In genomic region chr6:17905611-17906592, GRCh38 we compare ENCODE assay signal across 17 cellular contexts.
DNase-seq lines count a peak whose midpoint lies in the region; ATAC-seq and TF ChIP-seq lines count a peak whose summit lies in the region.
"Had no signal": no experiment of that assay in that cellular context is flagged by ENCODE, and none has a peak within 500 bp of the region (broad histone marks: within the 10 kb centered on the region; RNA-seq: fewer than 3 reads in every experiment).

No MANE protein-coding gene starts in this region.

- H3K4me1 ChIP-seq in GM23248 (ENCODE audit: insufficient read depth) (peaks cover 70% of the 10 kb centered on the region), adipocyte (ENCODE audit: control insufficient read depth, insufficient read depth, low read length) (peaks cover 65% of the 10 kb centered on the region), smooth muscle cell (ENCODE audit: low read depth) (peaks cover 8% of the 10 kb centered on the region)

- H3K4me3 ChIP-seq in GM23248 (peak overlapping the region; percentile 18; the same call in 1 of the 2 replicates), adipocyte (ENCODE audit: low read length) (no peak overlapping the region), fibroblast of villous mesenchyme (ENCODE audit: low read depth, low read length) (no peak overlapping the region), smooth muscle cell (no peak overlapping the region)
- H3K4me3 ChIP-seq: esophagus muscularis mucosa, GM12878 had no signal

- H3K9me3 Mint-ChIP-seq in activated CD4-positive, alpha-beta memory T cell treated with anti-CD3 and anti-CD28 coated beads for 36 hours = no peaks in the 10 kb centered on the region

- H3K9me3 ChIP-seq in GM23248 (ENCODE audit: low read depth) (no peaks in the 10 kb centered on the region), adipocyte (ENCODE audit: control insufficient read depth, low read length) (no peaks in the 10 kb centered on the region), smooth muscle cell (replicated peaks; ENCODE audit: low read depth) (no peaks in the 10 kb centered on the region)
- H3K9me3 ChIP-seq: esophagus muscularis mucosa had no signal

- H3K4me1 Mint-ChIP-seq in activated CD4-positive, alpha-beta memory T cell treated with anti-CD3 and anti-CD28 coated beads for 36 hours (ENCODE audit: low read depth) = peaks cover 4% of the 10 kb centered on the region

- 89 to 96% methylated on average over 2 of the region's 2 CpGs for WGBS in GM23248 (ENCODE audit: low coverage in 1 of 2, low lambda C conversion rate in 2 of 2, missing lambda C conversion rate in 2 of 2), 2 experiments
- whole genome bisulfite sequencing in smooth muscle cell (ENCODE audit: low lambda C conversion rate) = 96% methylated on average over 2 of the region's 2 CpGs

- H3F3A ChIP-seq in GM23248 (ENCODE audit: insufficient read depth) (peaks cover 67% of the 10 kb centered on the region), smooth muscle cell (ENCODE audit: low read depth) (peaks cover 10% of the 10 kb centered on the region)

- DNase-seq in GM23248 (peak; percentile 89), adipocyte (ENCODE audit: low read depth) (peak; percentile 75), fibroblast of villous mesenchyme (ENCODE audit: low read depth) (peak; percentile 58), smooth muscle cell (lab: John Stamatoyannopoulos, UW; ENCODE audit: unreplicated experiment) (no peak)
- DNase-seq in stimulated activated CD4-positive, alpha-beta T cell treated with anti-CD3 and anti-CD28 coated beads, Interleukin-1b, Interleukin-23, amount 100 ng/mL, for 48 hours = no peak
- DNase-seq in activated CD4-positive, alpha-beta memory T cell treated with anti-CD3 and anti-CD28 coated beads for 36 hours = no peak
- DNase-seq in activated CD8-positive, alpha-beta memory T cell treated with anti-CD3 and anti-CD28 coated beads, Interleukin-2, amount 50 U/mL, for 48 hours = no peak
- DNase-seq: activated T-cell treated with anti-CD3 and anti-CD28 coated beads, Interleukin-2, amount 50 U/mL, for 1 hour; NCI-H345; nucleus accumbens; stimulated activated CD4-positive, alpha-beta T cell treated with anti-CD3 and anti-CD28 coated beads, Interleukin-2, amount 100 ng/mL, for 48 hours; stimulated activated naive CD8-positive, alpha-beta T cell treated with anti-CD3 and anti-CD28 coated beads, Interleukin-15, Interleukin-2, amounts not matched to agents 100 U/mL and 50 U/mL, for 24 hours had no signal

- POLR2A ChIA-PET in activated CD4-positive, alpha-beta memory T cell treated with anti-CD3 and anti-CD28 coated beads for 36 hours (lab: Charles Lee) = no interaction called here

- peak overlapping the region; percentile 73 for H3K4me2 ChIP-seq in GM23248 (ENCODE audit: unreplicated experiment)
- peak overlapping the region; percentile 7 for H3K4me2 ChIP-seq in smooth muscle cell

- H3K27me3 Mint-ChIP-seq in activated CD4-positive, alpha-beta memory T cell treated with anti-CD3 and anti-CD28 coated beads for 36 hours = peaks cover 10% of the 10 kb centered on the region
- H3K27me3 Mint-ChIP-seq: brain had no signal

- peak overlapping the region; percentile 99 for H3K27ac ChIP-seq in GM23248
- H3K27ac ChIP-seq in smooth muscle cell (ENCODE audit: low read depth) = peak overlapping the region; percentile 91

- H4K20me1 ChIP-seq in GM23248 (ENCODE audit: insufficient read depth) (no peaks in the 10 kb centered on the region), smooth muscle cell (ENCODE audit: low read depth) (no peaks in the 10 kb centered on the region)

- H3K27ac Mint-ChIP-seq in activated CD4-positive, alpha-beta memory T cell treated with anti-CD3 and anti-CD28 coated beads for 36 hours = no peak overlapping the region
- H3K27ac Mint-ChIP-seq: brain had no signal

- H3K79me2 ChIP-seq in GM23248 (ENCODE audit: insufficient read depth) (peaks cover 73% of the 10 kb centered on the region), smooth muscle cell (ENCODE audit: low read depth) (peaks cover 60% of the 10 kb centered on the region)

- no peak overlapping the region for H3K4me3 Mint-ChIP-seq in activated CD4-positive, alpha-beta memory T cell treated with anti-CD3 and anti-CD28 coated beads for 36 hours
- H3K4me3 Mint-ChIP-seq: brain had no signal

- in situ Hi-C loops in GM23248 (cut with MboI) = no loop called here

- H3K9me2 ChIP-seq in GM23248 (ENCODE audit: insufficient read depth) = no peaks in the 10 kb centered on the region

- no peak for ATAC-seq in HG02571 (IDR thresholded peaks at IDR 0.05; ENCODE audit: unreplicated experiment)
- ATAC-seq: GM12878; left lobe of liver; stimulated activated naive CD8-positive, alpha-beta T cell treated with anti-CD3 and anti-CD28 coated beads, Interleukin-15, Interleukin-2, amounts not matched to agents 100 U/mL and 50 U/mL, for 24 hours had no signal

- H3K9ac ChIP-seq in GM23248 (peak overlapping the region; percentile 73), adipocyte (ENCODE audit: low read length) (peak overlapping the region; percentile 6), smooth muscle cell (ENCODE audit: low read depth) (peak overlapping the region; percentile 34)

- H2AFZ ChIP-seq in GM23248 (no peak overlapping the region), smooth muscle cell (ENCODE audit: low read depth) (no peak overlapping the region)

- no peaks in the 10 kb centered on the region for H3K36me3 Mint-ChIP-seq in activated CD4-positive, alpha-beta memory T cell treated with anti-CD3 and anti-CD28 coated beads for 36 hours

- CTCF ChIA-PET in activated CD4-positive, alpha-beta memory T cell treated with anti-CD3 and anti-CD28 coated beads for 36 hours (lab: Charles Lee) = no interaction called here

- intact Hi-C loops in activated CD4-positive, alpha-beta memory T cell treated with anti-CD3 and anti-CD28 coated beads for 36 hours (cut with micrococcal nuclease) = no loop called here

- H3K27me3 ChIP-seq in GM23248 (replicated peaks; ENCODE audit: insufficient read depth) (no peaks in the 10 kb centered on the region), adipocyte (replicated peaks; ENCODE audit: control insufficient read depth, insufficient read depth, low read length) (no peaks in the 10 kb centered on the region), smooth muscle cell (ENCODE audit: low read depth) (no peaks in the 10 kb centered on the region)
- H3K27me3 ChIP-seq: esophagus muscularis mucosa had no signal

- H3K36me3 ChIP-seq in GM23248 (ENCODE audit: low read depth) = no peaks in the 10 kb centered on the region
- no peaks in the 10 kb centered on the region for H3K36me3 ChIP-seq in adipocyte (ENCODE audit: control insufficient read depth, insufficient read depth, low read length, severe bottlenecking)
- H3K36me3 ChIP-seq in smooth muscle cell (ENCODE audit: low read depth) = no peaks in the 10 kb centered on the region
- H3K36me3 ChIP-seq: esophagus muscularis mucosa had no signal

- TF ChIP-seq CTCF in fibroblast of villous mesenchyme (IDR thresholded peaks at IDR 0.05; ENCODE audit: insufficient read depth, low read depth, low read length) = no peak
- no peak for TF ChIP-seq CTCF in smooth muscle cell (IDR thresholded peaks at IDR 0.05; ENCODE audit: borderline replicate concordance, insufficient read depth, poor library complexity, severe bottlenecking)

Comparison
In these comparisons a context has a peak if more than half of its experiments do, and no peak if none do; other contexts are left out.
1. DNase-seq: peak in GM23248 (single experiment), adipocyte (single experiment) and fibroblast of villous mesenchyme (single experiment); none in smooth muscle cell (single experiment), stimulated activated CD4-positive, alpha-beta T cell treated with anti-CD3 and anti-CD28 coated beads, Interleukin-1b, Interleukin-23, amount 100 ng/mL, for 48 hours (single experiment), activated CD4-positive, alpha-beta memory T cell treated with anti-CD3 and anti-CD28 coated beads for 36 hours (single experiment) and activated CD8-positive, alpha-beta memory T cell treated with anti-CD3 and anti-CD28 coated beads, Interleukin-2, amount 50 U/mL, for 48 hours (single experiment).
2. H3K9ac ChIP-seq: peak in every context shown above with its lines; median percentile 73 in GM23248; 34 in smooth muscle cell; 6 in adipocyte.